In the genomic region with DNA sequence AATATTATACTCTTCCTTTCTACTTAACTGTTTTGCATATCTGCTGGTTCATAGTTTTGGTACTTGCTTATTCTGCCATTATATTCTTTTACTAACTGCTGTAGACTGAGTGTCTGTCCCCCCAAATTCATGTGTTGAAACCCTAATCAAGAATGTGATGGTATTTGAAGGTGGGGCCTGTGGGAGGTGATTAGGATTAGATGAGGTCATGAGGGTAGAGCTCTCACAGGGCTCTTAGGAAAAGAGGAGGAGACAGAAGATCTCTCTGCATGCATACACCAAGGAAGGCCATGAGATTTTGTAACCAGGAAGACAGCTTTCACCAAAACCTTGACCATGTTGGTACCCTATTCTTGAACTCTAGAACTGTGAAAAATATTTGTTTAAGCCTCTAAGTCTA, we compare ENCODE assay signal across 13 cellular contexts.
DNase-seq lines count a peak whose midpoint lies in the region; ATAC-seq, FAIRE-seq and TF ChIP-seq lines count a peak whose summit lies in the region.
"Had no signal": no experiment of that assay in that cellular context is flagged by ENCODE, and none has a peak within 500 bp of the region (broad histone marks: within the 10 kb centered on the region; RNA-seq: fewer than 3 reads in every experiment).

No MANE protein-coding gene starts in this region.

- peak overlapping the region; percentile 84 for H3K27ac ChIP-seq in OCI-LY1 (ENCODE audit: low read depth, low read length, poor library complexity, severe bottlenecking)
- no peak overlapping the region for H3K27ac ChIP-seq in HepG2 (ENCODE audit: extremely low read length, insufficient read depth, low read length)
- H3K27ac ChIP-seq in heart left ventricle = peak overlapping the region in 1 of 12 donors; percentile 72
- H3K27ac ChIP-seq: A549, uterus had no signal

- H3K4me2 ChIP-seq in OCI-LY1 (ENCODE audit: low read length) (peak overlapping the region; percentile 77), HepG2 (ENCODE audit: low read depth, low read length) (no peak overlapping the region)
- H3K4me2 ChIP-seq: A549 had no signal

- intact Hi-C loops in activated CD4-positive, alpha-beta T cell treated with anti-CD3 and anti-CD28 coated beads, Interleukin-2, amount 10 ng/mL, durations not matched to agents 24 days and 14 days (cut with micrococcal nuclease) = no loop called here
- intact Hi-C loops in natural killer cell (cut with micrococcal nuclease) = no loop called here
- intact Hi-C loops in HepG2 (cut with micrococcal nuclease; ENCODE audit: unreplicated experiment) = no loop called here
- intact Hi-C loops in heart left ventricle (cut with DNase I) = no loop called here

- H3K27me3 ChIP-seq in OCI-LY1 (ENCODE audit: insufficient read depth, low read length) = no peaks in the 10 kb centered on the region
- no peaks in the 10 kb centered on the region for H3K27me3 ChIP-seq in HepG2 (ENCODE audit: control insufficient read depth in 1 of 2, insufficient read depth in 2 of 2, low read length in 2 of 2)
- no peaks in the 10 kb centered on the region for H3K27me3 ChIP-seq in heart left ventricle
- H3K27me3 ChIP-seq: uterus had no signal

- H3K9me3 ChIP-seq in OCI-LY1 (ENCODE audit: low read length) (no peaks in the 10 kb centered on the region), HepG2 (ENCODE audit: low read length) (no peaks in the 10 kb centered on the region), heart left ventricle (no peaks in the 10 kb centered on the region)
- H3K9me3 ChIP-seq: A549, uterus had no signal

- no peaks in the 10 kb centered on the region for H3K79me2 ChIP-seq in OCI-LY1 (ENCODE audit: insufficient read depth, low read length)
- no peaks in the 10 kb centered on the region for H3K79me2 ChIP-seq in HepG2 (ENCODE audit: insufficient read depth, low read length)

- H3K9ac ChIP-seq in OCI-LY1 (ENCODE audit: low read length) (peak overlapping the region; percentile 57; the same call in 1 of the 2 replicates), HepG2 (ENCODE audit: insufficient read depth, low read depth, low read length) (no peak overlapping the region)

- no TSS peak for BruUV-seq in HepG2 (replicated peaks; lab: Mats Ljungman, UMichigan)

- peaks cover 15% of the 10 kb centered on the region for H3K36me3 Mint-ChIP-seq in activated CD4-positive, alpha-beta T cell treated with anti-CD3 and anti-CD28 coated beads, Interleukin-2, amount 10 ng/mL, durations not matched to agents 24 days and 14 days (ENCODE audit: low read depth)
- H3K36me3 Mint-ChIP-seq in natural killer cell = no peaks in the 10 kb centered on the region

- H3K4me3 ChIP-seq in OCI-LY1 (ENCODE audit: low read depth, low read length, poor library complexity, severe bottlenecking) = peak overlapping the region; percentile 49
- H3K4me3 ChIP-seq in HepG2 (replicated peaks in 1 of 3; ENCODE audit: insufficient read depth in 1 of 3, low read depth in 2 of 3, low read length in 3 of 3) = no peak overlapping the region
- H3K4me3 ChIP-seq in heart left ventricle = no peak overlapping the region
- H3K4me3 ChIP-seq: A549, uterus had no signal

- TF ChIP-seq EP300 in HepG2 (IDR thresholded peaks at IDR 0.05; ENCODE audit: low read depth in 2 of 2, low read length in 2 of 2) = no peak
- no peak for TF ChIP-seq EP300 in HepG2 (CRISPR knock-in tag; IDR thresholded peaks at IDR 0.05; ENCODE audit: borderline replicate concordance)

- H3F3A ChIP-seq in OCI-LY1 (ENCODE audit: insufficient read depth, low read length) = no peaks in the 10 kb centered on the region

- no peak for TF ChIP-seq RAD21 in HepG2 (CRISPR knock-in tag; IDR thresholded peaks at IDR 0.05)

- TF ChIP-seq POLR2A in HepG2 (IDR thresholded peaks at IDR 0.05; ENCODE audit: insufficient read depth in 1 of 2, low read depth in 2 of 2, low read length in 2 of 2) (no peak), heart left ventricle (IDR thresholded peaks at IDR 0.05) (no peak)

- H3K9me3 Mint-ChIP-seq in activated CD4-positive, alpha-beta T cell treated with anti-CD3 and anti-CD28 coated beads, Interleukin-2, amount 10 ng/mL, durations not matched to agents 24 days and 14 days = peaks cover 18% of the 10 kb centered on the region
- no peaks in the 10 kb centered on the region for H3K9me3 Mint-ChIP-seq in natural killer cell

- H4K20me1 ChIP-seq in OCI-LY1 (ENCODE audit: insufficient read depth, low read length) (no peaks in the 10 kb centered on the region), HepG2 (ENCODE audit: insufficient read depth, low read length) (no peaks in the 10 kb centered on the region)

- no peaks in the 10 kb centered on the region for H3K27me3 Mint-ChIP-seq in activated CD4-positive, alpha-beta T cell treated with anti-CD3 and anti-CD28 coated beads, Interleukin-2, amount 10 ng/mL, durations not matched to agents 24 days and 14 days
- no peaks in the 10 kb centered on the region for H3K27me3 Mint-ChIP-seq in natural killer cell (ENCODE audit: low read depth in 2 of 2)

- DNase-seq in activated CD4-positive, alpha-beta T cell treated with anti-CD3 and anti-CD28 coated beads, Interleukin-2, amount 10 ng/mL, durations not matched to agents 24 days and 14 days = peak; percentile 71
- DNase-seq in activated CD4-positive, alpha-beta T cell treated with anti-CD3 and anti-CD28 coated beads for 48 hours = no peak
- no peak for DNase-seq in natural killer cell
- DNase-seq in HepG2 (ENCODE audit: low spot score) = no peak
- DNase-seq in heart left ventricle = no peak
- DNase-seq in Kasumi-1 (lab: John Stamatoyannopoulos, UW) = no peak
- DNase-seq: cortex of kidney, hypothalamus, NCI-H1048, uterus had no signal

- H3K4me1 ChIP-seq in OCI-LY1 (ENCODE audit: insufficient read depth, low read length, severe bottlenecking) (peaks cover 66% of the 10 kb centered on the region), HepG2 (ENCODE audit: insufficient read depth, low read length) (no peaks in the 10 kb centered on the region), heart left ventricle (peaks cover 0 to 12% (median 0%) of the 10 kb centered on the region in 12 donors)
- H3K4me1 ChIP-seq: A549, uterus had no signal

- FAIRE-seq in HepG2 (lab: Jason Lieb, UNC) = no peak
- FAIRE-seq: A549 had no signal

- no peaks in the 10 kb centered on the region for H3K9me2 ChIP-seq in OCI-LY1 (ENCODE audit: low read depth, low read length)

- in situ Hi-C loops in HepG2 (cut with HindIII; ENCODE audit: extremely low pct_ligation_motif_present, low pct_unique_long_range_greater_than_20kb) = no loop called here

- H3K4me3 Mint-ChIP-seq in activated CD4-positive, alpha-beta T cell treated with anti-CD3 and anti-CD28 coated beads, Interleukin-2, amount 10 ng/mL, durations not matched to agents 24 days and 14 days = peak overlapping the region; percentile 79
- H3K4me3 Mint-ChIP-seq in natural killer cell = peak overlapping the region; percentile 70

- peak overlapping the region; percentile 94 for H3K27ac Mint-ChIP-seq in activated CD4-positive, alpha-beta T cell treated with anti-CD3 and anti-CD28 coated beads, Interleukin-2, amount 10 ng/mL, durations not matched to agents 24 days and 14 days
- peak overlapping the region; percentile 62 to 85 for H3K27ac Mint-ChIP-seq in natural killer cell

- peaks cover 54% of the 10 kb centered on the region for H3K4me1 Mint-ChIP-seq in activated CD4-positive, alpha-beta T cell treated with anti-CD3 and anti-CD28 coated beads, Interleukin-2, amount 10 ng/mL, durations not matched to agents 24 days and 14 days
- H3K4me1 Mint-ChIP-seq in natural killer cell = peaks cover 15 to 22% of the 10 kb centered on the region in 2 donors

- POLR2A ChIA-PET in HepG2 (lab: Yijun Ruan, JAX) = no interaction called here

- peak overlapping the region; percentile 13; the same call in 1 of the 2 replicates for H2AFZ ChIP-seq in OCI-LY1 (ENCODE audit: low read length)
- H2AFZ ChIP-seq in HepG2 (ENCODE audit: low read length) = no peak overlapping the region

- CTCF ChIA-PET in HepG2 (lab: Yijun Ruan, JAX; ENCODE audit: low intra/inter-chr PET ratio, low total read pairs) = no interaction called here

- H3K36me3 ChIP-seq in OCI-LY1 (ENCODE audit: insufficient read depth, low read length) = no peaks in the 10 kb centered on the region
- H3K36me3 ChIP-seq in HepG2 (replicated peaks in 1 of 2; ENCODE audit: control insufficient read depth in 1 of 2, insufficient read depth in 2 of 2, low read length in 2 of 2) = no peaks in the 10 kb centered on the region
- H3K36me3 ChIP-seq in heart left ventricle = no peaks in the 10 kb centered on the region
- H3K36me3 ChIP-seq: uterus had no signal

- ATAC-seq in HG02759 (IDR thresholded peaks at IDR 0.05; ENCODE audit: unreplicated experiment) = peak; percentile 0
- ATAC-seq in natural killer cell = peak; percentile 19 to 35 (median 27)
- ATAC-seq in HepG2 = no peak
- no peak for ATAC-seq in heart left ventricle
- ATAC-seq: A549 had no signal

- TF ChIP-seq CTCF in OCI-LY1 (IDR thresholded peaks at IDR 0.05; ENCODE audit: low read length) = no peak
- TF ChIP-seq CTCF in natural killer cell (IDR thresholded peaks at IDR 0.05) = no peak
- no peak for TF ChIP-seq CTCF in HepG2 (CRISPR knock-in tag; IDR thresholded peaks at IDR 0.05)
- TF ChIP-seq CTCF in heart left ventricle (IDR thresholded peaks at IDR 0.05) = no peak

TF ChIP-seq in HepG2, 621 proteins besides CTCF, POLR2A, EP300 and RAD21 (continues in another document):
- TF ChIP-seq ZKSCAN1 (IDR thresholded peaks at IDR 0.05; ENCODE audit: low read length) (no peak), ZNF329 (CRISPR knock-in tag; IDR thresholded peaks at IDR 0.05; ENCODE audit: low read depth) (no peak), SNRNP70 (IDR thresholded peaks at IDR 0.05; ENCODE audit: low read depth, low read length) (no peak), ZFP41 (CRISPR knock-in tag; IDR thresholded peaks at IDR 0.05; ENCODE audit: borderline replicate concordance) (no peak), KAT7 (CRISPR knock-in tag; IDR thresholded peaks at IDR 0.05; ENCODE audit: borderline replicate concordance) (no peak), SCMH1 (CRISPR knock-in tag; IDR thresholded peaks at IDR 0.05; ENCODE audit: borderline replicate concordance) (no peak)
- TF ChIP-seq, protein P1, sequence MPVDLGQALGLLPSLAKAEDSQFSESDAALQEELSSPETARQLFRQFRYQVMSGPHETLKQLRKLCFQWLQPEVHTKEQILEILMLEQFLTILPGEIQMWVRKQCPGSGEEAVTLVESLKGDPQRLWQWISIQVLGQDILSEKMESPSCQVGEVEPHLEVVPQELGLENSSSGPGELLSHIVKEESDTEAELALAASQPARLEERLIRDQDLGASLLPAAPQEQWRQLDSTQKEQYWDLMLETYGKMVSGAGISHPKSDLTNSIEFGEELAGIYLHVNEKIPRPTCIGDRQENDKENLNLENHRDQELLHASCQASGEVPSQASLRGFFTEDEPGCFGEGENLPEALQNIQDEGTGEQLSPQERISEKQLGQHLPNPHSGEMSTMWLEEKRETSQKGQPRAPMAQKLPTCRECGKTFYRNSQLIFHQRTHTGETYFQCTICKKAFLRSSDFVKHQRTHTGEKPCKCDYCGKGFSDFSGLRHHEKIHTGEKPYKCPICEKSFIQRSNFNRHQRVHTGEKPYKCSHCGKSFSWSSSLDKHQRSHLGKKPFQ (CRISPR knock-in tag; IDR thresholded peaks at IDR 0.05; ENCODE audit: insufficient replicate concordance) = no peak

Comparison
In these comparisons a context has a peak if more than half of its experiments do, and no peak if none do; other contexts are left out.
1. ATAC-seq: peak in HG02759 (single experiment) and natural killer cell (3 of 3); none in HepG2 (single experiment) and heart left ventricle (0 of 4).